12 cellular contexts compared by ENCODE assay signal in the genomic region with DNA sequence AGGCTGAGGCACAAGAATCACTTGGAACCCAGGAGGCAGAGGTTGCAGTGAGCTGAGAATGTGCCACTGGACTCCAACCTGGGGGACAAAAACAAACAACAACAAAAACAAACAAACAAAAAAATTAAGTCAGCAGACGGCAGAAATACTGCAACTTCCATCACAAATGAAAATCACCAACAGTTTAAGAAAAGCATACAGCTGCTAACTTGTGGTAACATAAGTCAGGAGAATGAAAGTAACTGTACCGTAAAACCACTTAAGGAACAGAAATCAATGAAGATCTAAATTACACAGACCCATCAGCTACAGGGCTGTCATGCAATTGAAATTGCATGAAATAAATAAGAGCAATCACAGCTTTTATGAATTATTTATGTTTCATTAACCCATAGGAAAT. TPM values are rescaled to one million over a fixed set of nuclear protein-coding genes. Genes with fewer than 3 reads are reported as not detected.
DNase-seq lines count a peak whose midpoint lies in the region; ATAC-seq and TF ChIP-seq lines count a peak whose summit lies in the region.
"Had no signal": no experiment of that assay in that cellular context is flagged by ENCODE, and none has a peak within 500 bp of the region (broad histone marks: within the 10 kb centered on the region; RNA-seq: fewer than 3 reads in every experiment).

No MANE protein-coding gene starts in this region.

- no peak overlapping the region for H3K9ac ChIP-seq in PC-3 (ENCODE audit: low read length)

- H3K4me1 ChIP-seq in prostate gland (replicated peaks) (no peaks in the 10 kb centered on the region), A673 (ENCODE audit: insufficient read depth, low read length, poor library complexity, severe bottlenecking) (no peaks in the 10 kb centered on the region), PC-3 (ENCODE audit: insufficient read depth, low read length) (no peaks in the 10 kb centered on the region)
- H3K4me1 ChIP-seq: foreskin keratinocyte, lower lobe of right lung, right atrium auricular region had no signal

- no peak overlapping the region for H2AFZ ChIP-seq in PC-3 (ENCODE audit: low read length)

- intact Hi-C loops in prostate gland (cut with DNase I), result no loop called here
- intact Hi-C loops in A673 (cut with micrococcal nuclease; ENCODE audit: unreplicated experiment), result no loop called here
- intact Hi-C loops in PC-3 (cut with micrococcal nuclease), result no loop called here

- peaks cover 32% of the 10 kb centered on the region for H3K36me3 Mint-ChIP-seq in T-helper 2 cell treated with Interferon-gamma antibody and Interleukin-4, amounts not matched to agents 5 μg/mL and 100 μg/mL, for 36 hours (ENCODE audit: low read depth)

- POLR2A ChIA-PET in A673 (lab: Charles Lee; ENCODE audit: low non-redundant PET), result no interaction called here
- POLR2A ChIA-PET in PC-3 (lab: Charles Lee; ENCODE audit: unreplicated experiment), result no interaction called here

- H3F3A ChIP-seq in PC-3 (ENCODE audit: low read length, unreplicated experiment), result no peaks in the 10 kb centered on the region

- no TSS peak for BruUV-seq in A673 (replicated peaks; lab: Mats Ljungman, UMichigan)
- no TSS peak for BruUV-seq in PC-3 (replicated peaks; lab: Mats Ljungman, UMichigan)

- no peak for TF ChIP-seq POLR2A in prostate gland (IDR thresholded peaks at IDR 0.05)

- ATAC-seq in GM19463 (IDR thresholded peaks at IDR 0.05; ENCODE audit: unreplicated experiment), result peak; percentile 21
- peak; percentile 23 for ATAC-seq in HG03060 (IDR thresholded peaks at IDR 0.05; ENCODE audit: low read depth, unreplicated experiment)
- no peak for ATAC-seq in PC-3
- ATAC-seq: foreskin keratinocyte, lower lobe of right lung had no signal

- CTCF ChIA-PET in A673 (lab: Charles Lee) (no interaction called here), PC-3 (lab: Charles Lee) (interaction anchor here (0.7 kb wide), 1 partner anchor 714 kb away, joined by 3 read pairs; no protein-coding TSS in a partner anchor)

- peak overlapping the region; percentile 69 for H3K4me3 Mint-ChIP-seq in T-helper 2 cell treated with Interferon-gamma antibody and Interleukin-4, amounts not matched to agents 5 μg/mL and 100 μg/mL, for 36 hours

- H3K9me2 ChIP-seq in PC-3 (replicated peaks; ENCODE audit: low read length), result no peaks in the 10 kb centered on the region

- H3K9me3 ChIP-seq in prostate gland (no peaks in the 10 kb centered on the region), A673 (ENCODE audit: low read depth, low read length, poor library complexity, severe bottlenecking) (no peaks in the 10 kb centered on the region), PC-3 (ENCODE audit: low read length) (no peaks in the 10 kb centered on the region)
- H3K9me3 ChIP-seq: lower lobe of right lung, right atrium auricular region had no signal

- no peaks in the 10 kb centered on the region for H4K20me1 ChIP-seq in PC-3 (ENCODE audit: low read length)

- H3K27ac Mint-ChIP-seq in T-helper 2 cell treated with Interferon-gamma antibody and Interleukin-4, amounts not matched to agents 5 μg/mL and 100 μg/mL, for 36 hours, result peak overlapping the region; percentile 92

- no peak overlapping the region for H3K4me2 ChIP-seq in PC-3 (ENCODE audit: low read length)

- no peaks in the 10 kb centered on the region for H3K9me3 Mint-ChIP-seq in T-helper 2 cell treated with Interferon-gamma antibody and Interleukin-4, amounts not matched to agents 5 μg/mL and 100 μg/mL, for 36 hours

- no peak overlapping the region for H3K27ac ChIP-seq in prostate gland
- H3K27ac ChIP-seq in A673 (ENCODE audit: low read depth, low read length, poor library complexity, severe bottlenecking), result no peak overlapping the region
- H3K27ac ChIP-seq in PC-3 (ENCODE audit: low read length), result no peak overlapping the region
- H3K27ac ChIP-seq: foreskin keratinocyte, lower lobe of right lung, right atrium auricular region had no signal

- WGBS in prostate gland, result 89% methylated on average over 2 of the region's 2 CpGs

- H3K27me3 Mint-ChIP-seq in T-helper 2 cell treated with Interferon-gamma antibody and Interleukin-4, amounts not matched to agents 5 μg/mL and 100 μg/mL, for 36 hours (ENCODE audit: low read depth), result no peaks in the 10 kb centered on the region

- H3K79me2 ChIP-seq in PC-3 (ENCODE audit: low read length), result no peaks in the 10 kb centered on the region

- no peaks in the 10 kb centered on the region for H3K36me3 ChIP-seq in prostate gland
- no peaks in the 10 kb centered on the region for H3K36me3 ChIP-seq in A673 (ENCODE audit: insufficient read depth, low read length, poor library complexity, severe bottlenecking)
- H3K36me3 ChIP-seq in PC-3 (ENCODE audit: low read depth, low read length), result no peaks in the 10 kb centered on the region
- H3K36me3 ChIP-seq: lower lobe of right lung, right atrium auricular region had no signal

- peaks cover 64% of the 10 kb centered on the region for H3K4me1 Mint-ChIP-seq in T-helper 2 cell treated with Interferon-gamma antibody and Interleukin-4, amounts not matched to agents 5 μg/mL and 100 μg/mL, for 36 hours (ENCODE audit: low read depth)

- DNase-seq in T-helper 2 cell treated with Interferon-gamma antibody and Interleukin-4, amounts not matched to agents 5 μg/mL and 100 μg/mL, for 36 hours (ENCODE audit: low spot score), result no peak
- DNase-seq in prostate gland (ENCODE audit: low spot score), result no peak
- no peak for DNase-seq in SK-N-DZ (ENCODE audit: low spot score)
- no peak for DNase-seq in A673 (ENCODE audit: low spot score)
- DNase-seq in PC-3, result no peak
- DNase-seq: foreskin keratinocyte, lower lobe of right lung, RPMI8226 had no signal

- peak overlapping the region; percentile 16 for H3K4me3 ChIP-seq in GM12875 (ENCODE audit: low read depth, low read length)
- H3K4me3 ChIP-seq in prostate gland, result no peak overlapping the region
- H3K4me3 ChIP-seq in A673 (ENCODE audit: low read depth, low read length, poor library complexity, severe bottlenecking), result no peak overlapping the region
- H3K4me3 ChIP-seq in PC-3 (ENCODE audit: low read length), result no peak overlapping the region
- H3K4me3 ChIP-seq: lower lobe of right lung, right atrium auricular region had no signal

- no peak for TF ChIP-seq CTCF in GM12875 (IDR thresholded peaks at IDR 0.05; ENCODE audit: borderline replicate concordance, insufficient read depth, low read depth, low read length)
- TF ChIP-seq CTCF in prostate gland (IDR thresholded peaks at IDR 0.05), result no peak
- TF ChIP-seq CTCF in A673 (conservative IDR thresholded peaks at IDR 0.05; ENCODE audit: low read depth, low read length), result no peak
- TF ChIP-seq CTCF in PC-3 (conservative IDR thresholded peaks at IDR 0.05; ENCODE audit: low read depth, low read length), result no peak

- H3K27me3 ChIP-seq in prostate gland (replicated peaks; ENCODE audit: insufficient read depth) (no peaks in the 10 kb centered on the region), A673 (replicated peaks; ENCODE audit: insufficient read depth, low read depth, low read length, poor library complexity) (no peaks in the 10 kb centered on the region), PC-3 (ENCODE audit: low read length) (no peaks in the 10 kb centered on the region)
- H3K27me3 ChIP-seq: foreskin keratinocyte, right atrium auricular region had no signal

RNA-seq across cellular contexts. Expression of a gene that starts 25.0 kb away (rescaled TPM):
- 1 to 10 TPM; 1.1 to 6.8 TPM for total RNA-seq in prostate gland
- not detected in 2 replicates for polyA plus RNA-seq in SK-N-DZ (2014; cell fraction: cytosol; rRNA removed)
- polyA plus RNA-seq in SK-N-DZ (2014; cell fraction: nucleus; rRNA removed), result 0.24 and 0.27 TPM in 2 replicates
- total RNA-seq in A673 (2021), result 0.98 and 1.7 TPM in 2 replicates
- total RNA-seq in PC-3 (2014; rRNA removed), result 11.7 and 24.6 TPM in 2 replicates
